Comparison of ENCODE assay signal across 8 cellular contexts in genomic region chr5:57779383-57780223, GRCh38.
A peak's percentile ranks its signal among the peaks of the same experiment; 100 is the strongest.
DNase-seq lines count a peak whose midpoint lies in the region; ATAC-seq, FAIRE-seq and TF ChIP-seq lines count a peak whose summit lies in the region.

No MANE protein-coding gene starts in this region.

- intact Hi-C loops in dorsolateral prefrontal cortex (cut with DNase I) = loop anchor here (1.0 to 5.0 kb wide), 6 partner anchors 82 to 681 kb away; partner anchors contain the start of gene PLK2 (in 2 of the 2)

- FAIRE-seq in HTR-8/SVneo (lab: Jason Lieb, UNC) = no peak

- ATAC-seq in HG02759 (IDR thresholded peaks at IDR 0.05; ENCODE audit: unreplicated experiment) = no peak

- 0 out of 2 replicates have a peak, but pooled peaks have one; percentile 9 for TF ChIP-seq CTCF in GM12874 (IDR thresholded peaks at IDR 0.05; ENCODE audit: insufficient read depth, low read depth, low read length)
- peak in 55 of 56 donors; percentile 50 to 89 (median 72) for TF ChIP-seq CTCF in dorsolateral prefrontal cortex (IDR thresholded peaks at IDR 0.05 in 54 of 56, conservative IDR thresholded peaks at IDR 0.05 in 2 of 56; ENCODE audit: low read depth in 1 of 56, partially characterized antibody in 56 of 56)

- peak overlapping the region in 42 of 59 donors; percentile 1 to 84 (median 53) for H3K27ac ChIP-seq in dorsolateral prefrontal cortex

- H3K27me3 ChIP-seq in dorsolateral prefrontal cortex = no peaks in the 10 kb centered on the region

- H3K4me3 ChIP-seq in dorsolateral prefrontal cortex = peak overlapping the region in 1 of 59 donors; percentile 3

- DNase-seq in Ammon's horn (ENCODE audit: low spot score) = peak; percentile 78
- DNase-seq in HTR-8/SVneo (ENCODE audit: insufficient read length, low spot score) = peak; percentile 61
- DNase-seq in RPMI7951 (ENCODE audit: low read depth) = peak; percentile 78
- DNase-seq in dorsolateral prefrontal cortex = peak in 3 of 10 donors; percentile 21 to 63 (median 47)
- peak; percentile 86 to 87 for DNase-seq in lung microvascular endothelial cell (ENCODE audit: low read depth in 2 of 2)
- DNase-seq in HuH-7 (ENCODE audit: low spot score) = no peak
